In genomic region chr22:37419916-37420655, GRCh38 we compare ENCODE assay signal across 1 cellular context.
TF ChIP-seq lines count a peak whose summit lies in the region.

No MANE protein-coding gene starts in this region.

TF ChIP-seq in HepG2, 621 proteins besides CTCF, POLR2A, EP300 and RAD21 (continued from another document):
- TF ChIP-seq ETV5 (CRISPR knock-in tag; IDR thresholded peaks at IDR 0.05; ENCODE audit: borderline replicate concordance): no peak
